ENCODE assay signal across 8 cellular contexts in the genomic region with DNA sequence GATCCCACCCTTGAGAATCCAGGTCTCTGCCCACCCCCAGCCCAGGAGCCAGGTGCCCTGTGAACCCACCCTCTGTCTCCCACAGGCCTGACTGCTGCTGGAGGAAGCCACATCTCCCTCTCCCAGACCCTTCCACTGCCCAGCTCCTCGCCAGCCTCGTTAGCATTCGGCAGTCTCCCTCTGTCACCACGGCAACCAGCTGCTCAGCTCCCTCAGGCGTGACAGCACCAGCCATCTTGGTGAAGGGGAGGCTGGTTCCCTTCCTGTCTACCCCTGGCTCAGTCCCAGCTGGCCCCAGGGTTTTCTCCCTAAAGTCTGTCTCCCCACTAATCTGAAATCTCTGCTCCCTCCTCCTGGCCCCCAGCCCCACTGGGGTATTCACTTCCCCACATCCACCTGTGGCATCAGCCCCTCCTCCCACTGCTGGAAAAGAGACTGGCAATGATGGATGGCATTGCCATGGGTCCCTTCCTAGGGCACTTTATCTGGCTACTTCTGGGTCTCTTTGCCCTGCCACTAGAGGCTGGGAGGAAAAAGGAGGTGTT. TPM values are rescaled to one million over a fixed set of nuclear protein-coding genes. Genes with fewer than 3 reads are reported as not detected.
DNase-seq lines count a peak whose midpoint lies in the region; ATAC-seq and TF ChIP-seq lines count a peak whose summit lies in the region.

No MANE protein-coding gene starts in this region.

- no peaks in the 10 kb centered on the region for H3K36me3 Mint-ChIP-seq in activated CD8-positive, alpha-beta T cell treated with anti-CD3 and anti-CD28 coated beads for 36 hours (ENCODE audit: low read depth)
- no peaks in the 10 kb centered on the region for H3K36me3 Mint-ChIP-seq in activated CD8-positive, alpha-beta T cell treated with anti-CD3 and anti-CD28 coated beads, Interleukin-2, amount 10 ng/mL, durations not matched to agents 7 days and 5 days (ENCODE audit: low read depth)
- no peaks in the 10 kb centered on the region for H3K36me3 Mint-ChIP-seq in activated T-cell treated with anti-CD3 and anti-CD28 coated beads, Interleukin-2, amount 50 U/mL, for 24 hours (ENCODE audit: low read depth)

- H3K4me3 Mint-ChIP-seq in activated CD8-positive, alpha-beta T cell treated with anti-CD3 and anti-CD28 coated beads for 36 hours = no peak overlapping the region
- no peak overlapping the region for H3K4me3 Mint-ChIP-seq in activated CD8-positive, alpha-beta T cell treated with anti-CD3 and anti-CD28 coated beads, Interleukin-2, amount 10 ng/mL, durations not matched to agents 7 days and 5 days
- no peak overlapping the region for H3K4me3 Mint-ChIP-seq in activated T-cell treated with anti-CD3 and anti-CD28 coated beads, Interleukin-2, amount 50 U/mL, for 24 hours

- POLR2A ChIA-PET in activated CD8-positive, alpha-beta T cell treated with anti-CD3 and anti-CD28 coated beads for 36 hours (lab: Charles Lee) = interaction anchor here (0.7 to 0.9 kb wide), 2 partner anchors 15 to 67 kb away, joined by 3 read pairs; no protein-coding TSS in a partner anchor
- POLR2A ChIA-PET in activated CD8-positive, alpha-beta T cell treated with anti-CD3 and anti-CD28 coated beads, Interleukin-2, amount 10 ng/mL, durations not matched to agents 7 days and 5 days (lab: Charles Lee) = no interaction called here

- CTCF ChIA-PET in activated CD8-positive, alpha-beta T cell treated with anti-CD3 and anti-CD28 coated beads for 36 hours (lab: Charles Lee) = interaction anchor here (1.8 kb wide), 1 partner anchor 10 kb away, joined by 12 read pairs; no protein-coding TSS in a partner anchor
- CTCF ChIA-PET in activated CD8-positive, alpha-beta T cell treated with anti-CD3 and anti-CD28 coated beads, Interleukin-2, amount 10 ng/mL, durations not matched to agents 7 days and 5 days (lab: Charles Lee) = interaction anchor here (1.6 kb wide), 1 partner anchor 10 kb away, joined by 12 read pairs; no protein-coding TSS in a partner anchor

- peak; percentile 22 for DNase-seq in activated CD8-positive, alpha-beta T cell treated with anti-CD3 and anti-CD28 coated beads for 36 hours
- no peak for DNase-seq in activated CD8-positive, alpha-beta T cell treated with anti-CD3 and anti-CD28 coated beads, Interleukin-2, amount 10 ng/mL, durations not matched to agents 7 days and 5 days
- DNase-seq in NCI-H524 (lab: John Stamatoyannopoulos, UW) = peak; percentile 12 to 77
- peak in 29 of 42 donors; percentile 26 to 72 (median 54) for DNase-seq in head of caudate nucleus
- no peak for DNase-seq in central memory CD4-positive, alpha-beta T cell
- no peak for DNase-seq in activated T-cell treated with anti-CD3 and anti-CD28 coated beads, Interleukin-2, amount 50 U/mL, for 24 hours
- DNase-seq in HPDE6-E6E7 (ENCODE audit: extremely low spot score) = no peak

- peaks cover 17% of the 10 kb centered on the region for H3K4me1 Mint-ChIP-seq in activated CD8-positive, alpha-beta T cell treated with anti-CD3 and anti-CD28 coated beads for 36 hours (ENCODE audit: low read depth)
- H3K4me1 Mint-ChIP-seq in activated CD8-positive, alpha-beta T cell treated with anti-CD3 and anti-CD28 coated beads, Interleukin-2, amount 10 ng/mL, durations not matched to agents 7 days and 5 days (ENCODE audit: low read depth) = peaks cover 8% of the 10 kb centered on the region
- H3K4me1 Mint-ChIP-seq in activated T-cell treated with anti-CD3 and anti-CD28 coated beads, Interleukin-2, amount 50 U/mL, for 24 hours (ENCODE audit: low read depth) = peaks cover 10% of the 10 kb centered on the region

- peaks cover 22% of the 10 kb centered on the region for H3K27me3 Mint-ChIP-seq in activated CD8-positive, alpha-beta T cell treated with anti-CD3 and anti-CD28 coated beads for 36 hours
- peaks cover 43% of the 10 kb centered on the region for H3K27me3 Mint-ChIP-seq in activated CD8-positive, alpha-beta T cell treated with anti-CD3 and anti-CD28 coated beads, Interleukin-2, amount 10 ng/mL, durations not matched to agents 7 days and 5 days (ENCODE audit: low read depth)
- H3K27me3 Mint-ChIP-seq in activated T-cell treated with anti-CD3 and anti-CD28 coated beads, Interleukin-2, amount 50 U/mL, for 24 hours = peaks cover 42% of the 10 kb centered on the region

- H3K27ac Mint-ChIP-seq in activated CD8-positive, alpha-beta T cell treated with anti-CD3 and anti-CD28 coated beads for 36 hours = no peak overlapping the region
- H3K27ac Mint-ChIP-seq in activated CD8-positive, alpha-beta T cell treated with anti-CD3 and anti-CD28 coated beads, Interleukin-2, amount 10 ng/mL, durations not matched to agents 7 days and 5 days = no peak overlapping the region
- no peak overlapping the region for H3K27ac Mint-ChIP-seq in activated T-cell treated with anti-CD3 and anti-CD28 coated beads, Interleukin-2, amount 50 U/mL, for 24 hours

- H3K9me3 Mint-ChIP-seq in activated CD8-positive, alpha-beta T cell treated with anti-CD3 and anti-CD28 coated beads for 36 hours = no peaks in the 10 kb centered on the region
- no peaks in the 10 kb centered on the region for H3K9me3 Mint-ChIP-seq in activated CD8-positive, alpha-beta T cell treated with anti-CD3 and anti-CD28 coated beads, Interleukin-2, amount 10 ng/mL, durations not matched to agents 7 days and 5 days (ENCODE audit: insufficient read depth)
- no peaks in the 10 kb centered on the region for H3K9me3 Mint-ChIP-seq in activated T-cell treated with anti-CD3 and anti-CD28 coated beads, Interleukin-2, amount 50 U/mL, for 24 hours

- no peak for ATAC-seq in activated CD8-positive, alpha-beta T cell treated with anti-CD3 and anti-CD28 coated beads for 36 hours
- ATAC-seq in activated CD8-positive, alpha-beta T cell treated with anti-CD3 and anti-CD28 coated beads, Interleukin-2, amount 10 ng/mL, durations not matched to agents 7 days and 5 days = no peak
- ATAC-seq in HG03280 (IDR thresholded peaks at IDR 0.05; ENCODE audit: unreplicated experiment) = no peak

- TF ChIP-seq CTCF in activated CD8-positive, alpha-beta T cell treated with anti-CD3 and anti-CD28 coated beads for 36 hours (IDR thresholded peaks at IDR 0.05) = no peak

- intact Hi-C loops in activated CD8-positive, alpha-beta T cell treated with anti-CD3 and anti-CD28 coated beads for 36 hours (cut with micrococcal nuclease) = no loop called here
- intact Hi-C loops in head of caudate nucleus (cut with DNase I) = no loop called here

RNA-seq across cellular contexts. Expression of gene NRXN2, which starts 28.1 kb away (rescaled TPM):
- under 1 TPM; 0.07 to 0.22 TPM for total RNA-seq in activated CD8-positive, alpha-beta T cell treated with anti-CD3 and anti-CD28 coated beads for 36 hours
- under 1 TPM; 0.13 to 0.34 TPM for total RNA-seq in activated CD8-positive, alpha-beta T cell treated with anti-CD3 and anti-CD28 coated beads, Interleukin-2, amount 10 ng/mL, durations not matched to agents 7 days and 5 days

RNA-seq across cellular contexts. Expression of gene RASGRP2, which starts 49.0 kb away (rescaled TPM):
- total RNA-seq in activated CD8-positive, alpha-beta T cell treated with anti-CD3 and anti-CD28 coated beads for 36 hours = 1 to 10 TPM; 7.8 to 8.2 TPM
- total RNA-seq in activated CD8-positive, alpha-beta T cell treated with anti-CD3 and anti-CD28 coated beads, Interleukin-2, amount 10 ng/mL, durations not matched to agents 7 days and 5 days = 100 to 1,000 TPM; 101 to 115 TPM

Comparison
In these comparisons a context has a peak if more than half of its experiments do, and no peak if none do; other contexts are left out.
1. DNase-seq: peak in activated CD8-positive, alpha-beta T cell treated with anti-CD3 and anti-CD28 coated beads for 36 hours (single experiment), NCI-H524 (2 of 2) and head of caudate nucleus (29 of 42); none in activated CD8-positive, alpha-beta T cell treated with anti-CD3 and anti-CD28 coated beads, Interleukin-2, amount 10 ng/mL, durations not matched to agents 7 days and 5 days (single experiment), central memory CD4-positive, alpha-beta T cell (single experiment), activated T-cell treated with anti-CD3 and anti-CD28 coated beads, Interleukin-2, amount 50 U/mL, for 24 hours (single experiment) and HPDE6-E6E7 (single experiment).
2. RNA of gene RASGRP2, which starts 49.0 kb away (total RNA-seq): 101 to 115 TPM in activated CD8-positive, alpha-beta T cell treated with anti-CD3 and anti-CD28 coated beads, Interleukin-2, amount 10 ng/mL, durations not matched to agents 7 days and 5 days; 7.8 to 8.2 TPM in activated CD8-positive, alpha-beta T cell treated with anti-CD3 and anti-CD28 coated beads for 36 hours; every median in the first group is over 10 times any median in the second.